15 cellular contexts compared by ENCODE assay signal in the genomic region with DNA sequence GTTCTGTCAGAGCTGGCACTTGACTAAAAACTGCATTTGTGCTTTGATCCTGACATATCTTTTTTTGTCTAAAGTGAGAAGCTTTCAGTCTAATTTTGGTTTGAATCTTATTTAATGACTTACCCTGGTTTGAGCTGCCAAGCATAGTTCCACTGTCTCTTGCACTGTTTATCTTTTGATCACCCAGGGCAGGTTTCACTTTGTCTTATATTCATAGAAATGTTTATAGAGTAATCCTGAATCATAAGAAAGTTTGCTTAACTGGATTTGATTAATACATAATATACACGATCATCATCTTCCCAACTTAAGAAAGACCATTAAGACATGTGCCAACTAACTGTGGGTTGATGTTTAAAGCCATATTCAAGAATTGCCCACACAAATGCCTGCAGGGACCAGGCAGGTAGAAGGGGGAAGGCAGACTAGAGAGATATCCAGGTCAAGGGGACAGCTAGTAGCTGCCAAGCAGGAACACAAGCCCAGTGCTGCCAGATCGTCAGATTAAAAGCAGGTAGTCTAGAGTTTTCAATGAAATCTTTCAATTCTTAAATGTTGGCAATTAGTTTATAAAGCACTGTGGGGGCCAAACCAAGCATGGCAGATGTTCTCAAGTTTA. TPM values are rescaled to one million over a fixed set of nuclear protein-coding genes. Genes with fewer than 3 reads are reported as not detected.
DNase-seq lines count a peak whose midpoint lies in the region; ATAC-seq and TF ChIP-seq lines count a peak whose summit lies in the region.
"Had no signal": no experiment of that assay in that cellular context is flagged by ENCODE, and none has a peak within 500 bp of the region (broad histone marks: within the 10 kb centered on the region; RNA-seq: fewer than 3 reads in every experiment).

No MANE protein-coding gene starts in this region.

- peaks cover 59% of the 10 kb centered on the region for H3K4me1 Mint-ChIP-seq in activated naive CD4-positive, alpha-beta T cell treated with anti-CD3 and anti-CD28 coated beads, Interleukin-2, amount 10 ng/mL, durations not matched to agents 7 days and 5 days

- no peak for ATAC-seq in upper lobe of right lung
- no peak for ATAC-seq in HG03565 (IDR thresholded peaks at IDR 0.05; ENCODE audit: unreplicated experiment)
- ATAC-seq in GM18858 (IDR thresholded peaks at IDR 0.05; ENCODE audit: unreplicated experiment): no peak
- ATAC-seq: gastroesophageal sphincter had no signal

- peak overlapping the region; percentile 83 for H3K4me3 Mint-ChIP-seq in activated naive CD4-positive, alpha-beta T cell treated with anti-CD3 and anti-CD28 coated beads, Interleukin-2, amount 10 ng/mL, durations not matched to agents 7 days and 5 days

- DNase-seq in activated naive CD4-positive, alpha-beta T cell treated with anti-CD3 and anti-CD28 coated beads, Interleukin-2, amount 10 ng/mL, durations not matched to agents 7 days and 5 days: no peak
- no peak for DNase-seq in activated naive CD4-positive, alpha-beta T cell (lab: John Stamatoyannopoulos, UW)
- peak; percentile 49 for DNase-seq in fibroblast of peridontal ligament (ENCODE audit: extremely low read depth)
- no peak for DNase-seq in upper lobe of right lung
- DNase-seq in caudate nucleus (lab: John Stamatoyannopoulos, UW): no peak
- DNase-seq: activated effector memory CD4-positive, alpha-beta T cell treated with anti-CD3 and anti-CD28 coated beads, Interleukin-2, amount 50 U/mL, for 16 hours; kidney glomerular epithelial cell; MV-4-11; NCI-H446; spleen had no signal

- CTCF ChIA-PET in activated naive CD4-positive, alpha-beta T cell treated with anti-CD3 and anti-CD28 coated beads, Interleukin-2, amount 10 ng/mL, durations not matched to agents 7 days and 5 days (lab: Charles Lee): interaction anchor here (0.6 to 1.3 kb wide), 3 partner anchors 11 to 85 kb away, joined by 3 read pairs; no protein-coding TSS in a partner anchor

- H3K27me3 Mint-ChIP-seq in activated naive CD4-positive, alpha-beta T cell treated with anti-CD3 and anti-CD28 coated beads, Interleukin-2, amount 10 ng/mL, durations not matched to agents 7 days and 5 days: no peaks in the 10 kb centered on the region

- peak overlapping the region; percentile 65 for H3K4me3 ChIP-seq in upper lobe of right lung
- H3K4me3 ChIP-seq: gastroesophageal sphincter, neural progenitor cell had no signal

- H3K27ac ChIP-seq in VCaP (peak overlapping the region; percentile 62), upper lobe of right lung (no peak overlapping the region), caudate nucleus (ENCODE audit: low read depth, low read length) (no peak overlapping the region)
- H3K27ac ChIP-seq: gastroesophageal sphincter, neural progenitor cell had no signal

- no peak for TF ChIP-seq CTCF in VCaP (conservative IDR thresholded peaks at IDR 0.05)
- TF ChIP-seq CTCF in upper lobe of right lung (IDR thresholded peaks at IDR 0.05): no peak

- H3K4me1 ChIP-seq in upper lobe of right lung: no peaks in the 10 kb centered on the region
- H3K4me1 ChIP-seq: neural progenitor cell had no signal

- H3K36me3 Mint-ChIP-seq in activated naive CD4-positive, alpha-beta T cell treated with anti-CD3 and anti-CD28 coated beads, Interleukin-2, amount 10 ng/mL, durations not matched to agents 7 days and 5 days: peaks cover 5% of the 10 kb centered on the region

- H3K36me3 ChIP-seq in upper lobe of right lung: no peaks in the 10 kb centered on the region
- H3K36me3 ChIP-seq: gastroesophageal sphincter, neural progenitor cell, spleen had no signal

- H3K27me3 ChIP-seq in upper lobe of right lung: no peaks in the 10 kb centered on the region
- H3K27me3 ChIP-seq: gastroesophageal sphincter, neural progenitor cell, spleen had no signal

- intact Hi-C loops in upper lobe of right lung (cut with DNase I): no loop called here

- H3K9me3 Mint-ChIP-seq in activated naive CD4-positive, alpha-beta T cell treated with anti-CD3 and anti-CD28 coated beads, Interleukin-2, amount 10 ng/mL, durations not matched to agents 7 days and 5 days: no peaks in the 10 kb centered on the region

- H3K9me3 ChIP-seq in upper lobe of right lung: no peaks in the 10 kb centered on the region
- H3K9me3 ChIP-seq: gastroesophageal sphincter, spleen had no signal

- peak overlapping the region; percentile 73 for H3K27ac Mint-ChIP-seq in activated naive CD4-positive, alpha-beta T cell treated with anti-CD3 and anti-CD28 coated beads, Interleukin-2, amount 10 ng/mL, durations not matched to agents 7 days and 5 days
- H3K27ac Mint-ChIP-seq: neural progenitor cell had no signal

RNA-seq across cellular contexts. Expression of a gene that starts 1.9 kb away (rescaled TPM):
- total RNA-seq in upper lobe of right lung: 48.3 TPM
